ENCODE assay signal across 11 cellular contexts in the genomic region with DNA sequence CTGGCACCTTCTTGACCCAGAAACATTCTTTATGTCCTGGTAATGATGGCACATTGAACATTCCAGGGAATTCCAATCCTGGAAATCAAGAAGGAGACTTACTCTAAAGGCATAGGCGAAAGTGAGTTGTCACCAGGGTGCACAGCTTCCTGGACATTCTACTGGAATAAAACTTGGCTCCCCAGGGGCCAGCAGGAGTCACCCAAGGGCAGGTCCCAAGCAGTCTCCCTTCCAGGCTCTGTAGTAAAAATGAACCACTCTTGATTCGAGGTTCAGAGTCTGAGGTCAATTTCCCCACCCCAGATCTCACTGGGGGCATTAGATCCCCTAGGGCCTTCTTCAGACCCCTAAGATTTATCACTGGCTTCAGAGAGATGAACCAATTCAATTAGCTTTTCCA.
A peak's percentile ranks its signal among the peaks of the same experiment; 100 is the strongest.
DNase-seq lines count a peak whose midpoint lies in the region; ATAC-seq and TF ChIP-seq lines count a peak whose summit lies in the region.
"Had no signal": no experiment of that assay in that cellular context is flagged by ENCODE, and none has a peak within 500 bp of the region (broad histone marks: within the 10 kb centered on the region; RNA-seq: fewer than 3 reads in every experiment).

No MANE protein-coding gene starts in this region.

- peaks cover 10% of the 10 kb centered on the region for H3K36me3 Mint-ChIP-seq in CD4-positive, alpha-beta T cell (ENCODE audit: low read depth)
- peaks cover 11% of the 10 kb centered on the region for H3K36me3 Mint-ChIP-seq in activated CD8-positive, alpha-beta T cell treated with anti-CD3 and anti-CD28 coated beads for 36 hours (ENCODE audit: low read depth)
- H3K36me3 Mint-ChIP-seq in naive thymus-derived CD8-positive, alpha-beta T cell: peaks cover 0 to 9% (median 8%) of the 10 kb centered on the region in 3 donors

- no peaks in the 10 kb centered on the region for H3K27me3 Mint-ChIP-seq in CD4-positive, alpha-beta T cell
- no peaks in the 10 kb centered on the region for H3K27me3 Mint-ChIP-seq in activated CD8-positive, alpha-beta T cell treated with anti-CD3 and anti-CD28 coated beads for 36 hours
- H3K27me3 Mint-ChIP-seq in naive thymus-derived CD8-positive, alpha-beta T cell: no peaks in the 10 kb centered on the region

- no peaks in the 10 kb centered on the region for H3K9me3 ChIP-seq in CD4-positive, alpha-beta T cell (ENCODE audit: control insufficient read depth, low read length)

- peak overlapping the region; percentile 95 for H3K27ac Mint-ChIP-seq in CD4-positive, alpha-beta T cell
- peak overlapping the region; percentile 96 for H3K27ac Mint-ChIP-seq in activated CD8-positive, alpha-beta T cell treated with anti-CD3 and anti-CD28 coated beads for 36 hours
- H3K27ac Mint-ChIP-seq in naive thymus-derived CD8-positive, alpha-beta T cell: peak overlapping the region; percentile 96 to 100 (median 98)

- intact Hi-C loops in CD4-positive, alpha-beta T cell (cut with DNase I, micrococcal nuclease): loop anchor here in 1 of 2 experiments (5.0 kb wide), 1 partner anchor 337 kb away; a partner anchor contains a TSS
- intact Hi-C loops in activated CD8-positive, alpha-beta T cell treated with anti-CD3 and anti-CD28 coated beads for 36 hours (cut with micrococcal nuclease): no loop called here

- peak overlapping the region; percentile 86 for H3K27ac ChIP-seq in CD4-positive, alpha-beta T cell (ENCODE audit: low read depth, low read length)

- H3K4me3 Mint-ChIP-seq in CD4-positive, alpha-beta T cell: peak overlapping the region; percentile 4
- H3K4me3 Mint-ChIP-seq in activated CD8-positive, alpha-beta T cell treated with anti-CD3 and anti-CD28 coated beads for 36 hours: no peak overlapping the region
- peak overlapping the region in 9 of 10 donors; percentile 80 to 94 (median 88) for H3K4me3 Mint-ChIP-seq in naive thymus-derived CD8-positive, alpha-beta T cell

- CTCF ChIA-PET in CD4-positive, alpha-beta T cell (lab: Charles Lee): no interaction called here
- CTCF ChIA-PET in activated CD8-positive, alpha-beta T cell treated with anti-CD3 and anti-CD28 coated beads for 36 hours (lab: Charles Lee): interaction anchor here (1.3 to 2.0 kb wide), 3 partner anchors 10 to 16 kb away, joined by 4 to 8 read pairs (median 5); no protein-coding TSS in a partner anchor

- no peaks in the 10 kb centered on the region for H3K27me3 ChIP-seq in CD4-positive, alpha-beta T cell (ENCODE audit: control insufficient read depth, insufficient read depth, low read length)

- POLR2A ChIA-PET in CD4-positive, alpha-beta T cell (lab: Charles Lee): interaction anchor here (1.0 to 4.2 kb wide), 11 partner anchors 11 to 437 kb away, joined by 3 to 52 read pairs (median 8); no protein-coding TSS in a partner anchor
- POLR2A ChIA-PET in activated CD8-positive, alpha-beta T cell treated with anti-CD3 and anti-CD28 coated beads for 36 hours (lab: Charles Lee): interaction anchor here (2.2 kb wide), 1 partner anchor 10 kb away, joined by 11 read pairs; no protein-coding TSS in a partner anchor
- POLR2A ChIA-PET in naive thymus-derived CD8-positive, alpha-beta T cell (lab: Charles Lee): interaction anchor here (1.4 to 10.8 kb wide), 6 partner anchors 9 to 156 kb away, joined by 4 to 112 read pairs (median 6); no protein-coding TSS in a partner anchor

- DNase-seq in CD4-positive, alpha-beta T cell: peak in 1 of 10 experiments; percentile 26
- no peak for DNase-seq in activated CD8-positive, alpha-beta T cell treated with anti-CD3 and anti-CD28 coated beads for 36 hours
- DNase-seq in naive thymus-derived CD8-positive, alpha-beta T cell: peak in 1 of 10 donors; percentile 36
- no peak for DNase-seq in effector CD4-positive, alpha-beta T cell
- DNase-seq: Calu3, MM.1S, NCI-H2171 treated with DMSO at 0.1 percent for 48 hours, retina had no signal

- peak; percentile 23 for TF ChIP-seq CTCF in CD4-positive, alpha-beta T cell (IDR thresholded peaks at IDR 0.05)
- 0 out of 2 replicates have a peak, but pooled peaks have one; percentile 12 for TF ChIP-seq CTCF in GM12874 (IDR thresholded peaks at IDR 0.05; ENCODE audit: insufficient read depth, low read depth, low read length)
- no peak for TF ChIP-seq CTCF in activated CD8-positive, alpha-beta T cell treated with anti-CD3 and anti-CD28 coated beads for 36 hours (IDR thresholded peaks at IDR 0.05)

- no peak for ATAC-seq in CD4-positive, alpha-beta T cell (ENCODE audit: poor library complexity)
- no peak for ATAC-seq in activated CD8-positive, alpha-beta T cell treated with anti-CD3 and anti-CD28 coated beads for 36 hours
- no peak for ATAC-seq in naive thymus-derived CD8-positive, alpha-beta T cell
- ATAC-seq in GM19467 (IDR thresholded peaks at IDR 0.05; ENCODE audit: unreplicated experiment): no peak
- no peak for ATAC-seq in GM18907 (IDR thresholded peaks at IDR 0.05; ENCODE audit: unreplicated experiment)

- peaks cover 90% of the 10 kb centered on the region for H3K4me1 Mint-ChIP-seq in CD4-positive, alpha-beta T cell (ENCODE audit: low read depth)
- H3K4me1 Mint-ChIP-seq in activated CD8-positive, alpha-beta T cell treated with anti-CD3 and anti-CD28 coated beads for 36 hours (ENCODE audit: low read depth): peaks cover 84% of the 10 kb centered on the region
- peaks cover 59 to 96% (median 94%) of the 10 kb centered on the region in 4 donors for H3K4me1 Mint-ChIP-seq in naive thymus-derived CD8-positive, alpha-beta T cell

- H3K9me3 Mint-ChIP-seq in CD4-positive, alpha-beta T cell: no peaks in the 10 kb centered on the region
- H3K9me3 Mint-ChIP-seq in activated CD8-positive, alpha-beta T cell treated with anti-CD3 and anti-CD28 coated beads for 36 hours: no peaks in the 10 kb centered on the region
- no peaks in the 10 kb centered on the region for H3K9me3 Mint-ChIP-seq in naive thymus-derived CD8-positive, alpha-beta T cell
